8 cellular contexts compared by ENCODE assay signal in the genomic region with DNA sequence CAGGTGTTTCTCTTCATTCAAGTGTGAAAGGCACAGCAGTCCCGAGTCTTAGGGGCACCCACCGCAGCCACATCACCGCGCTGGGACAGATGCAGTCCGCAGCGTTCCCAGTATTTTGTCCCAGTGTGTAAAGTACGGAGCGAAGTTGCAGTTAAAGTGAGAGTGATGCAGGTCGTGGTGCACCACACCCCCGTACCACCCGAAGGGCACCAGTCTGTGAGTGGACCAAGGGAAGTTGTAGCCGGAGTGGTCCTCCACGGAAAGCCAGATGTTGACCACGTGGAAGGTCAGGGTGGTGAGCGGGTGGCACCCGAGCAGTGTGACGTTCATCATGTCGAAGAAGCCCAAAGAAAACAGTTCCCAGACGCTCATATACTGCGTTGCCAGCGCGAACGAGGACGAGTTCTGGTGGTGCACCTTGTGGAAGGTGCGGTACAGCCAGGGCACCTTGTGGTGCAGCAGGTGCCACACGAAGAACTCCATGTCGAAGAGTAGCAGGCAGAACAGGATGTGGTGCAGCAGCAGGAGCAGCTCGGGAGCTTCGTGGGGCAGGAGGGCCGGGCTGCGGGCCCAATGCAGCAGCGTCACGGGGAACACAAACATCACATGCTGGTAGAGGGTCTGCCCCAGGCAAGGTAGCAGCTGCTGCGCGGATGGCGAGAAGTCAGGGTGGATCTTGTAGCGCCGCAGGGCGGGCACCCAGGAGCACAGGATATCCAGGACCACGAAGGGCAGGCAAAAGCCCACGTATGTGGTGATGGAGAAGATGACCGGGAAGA. TPM values are rescaled to one million over a fixed set of nuclear protein-coding genes. Genes with fewer than 3 reads are reported as not detected.
A peak's percentile ranks its signal among the peaks of the same experiment; 100 is the strongest.
DNase-seq lines count a peak whose midpoint lies in the region; ATAC-seq lines count a peak whose summit lies in the region.

No MANE protein-coding gene starts in this region.

- H3K36me3 Mint-ChIP-seq in CD8-positive, alpha-beta memory T cell, result peaks cover 0 to 2% (median 0%) of the 10 kb centered on the region in 3 donors

- POLR2A ChIA-PET in CD8-positive, alpha-beta memory T cell (lab: Charles Lee), result interaction anchor here (0.5 to 1.0 kb wide), 2 partner anchors 9 to 326 kb away, joined by 4 read pairs; a partner anchor contains a TSS

- peak overlapping the region; percentile 45 for H3K4me2 ChIP-seq in Karpas-422 (ENCODE audit: low read depth, low read length, poor library complexity, severe bottlenecking)

- H3K27ac ChIP-seq in CD8-positive, alpha-beta memory T cell (ENCODE audit: low read depth, low read length), result no peak overlapping the region
- H3K27ac ChIP-seq in Karpas-422 (ENCODE audit: low read length), result no peak overlapping the region
- H3K27ac ChIP-seq in rectal smooth muscle tissue (ENCODE audit: low read depth, low read length), result no peak overlapping the region

- H3K27ac Mint-ChIP-seq in CD8-positive, alpha-beta memory T cell, result peak overlapping the region in 5 of 8 donors; percentile 25 to 89 (median 51)

- H4K20me1 ChIP-seq in Karpas-422 (ENCODE audit: insufficient read depth, low read depth, low read length), result no peaks in the 10 kb centered on the region

- peak; percentile 56 to 57 for ATAC-seq in left cardiac atrium
- ATAC-seq in HG03135 (IDR thresholded peaks at IDR 0.05; ENCODE audit: unreplicated experiment), result no peak
- ATAC-seq in HG03108 (IDR thresholded peaks at IDR 0.05; ENCODE audit: unreplicated experiment), result no peak

- H3K36me3 ChIP-seq in CD8-positive, alpha-beta memory T cell (ENCODE audit: insufficient read depth, low read length), result no peaks in the 10 kb centered on the region
- no peaks in the 10 kb centered on the region for H3K36me3 ChIP-seq in Karpas-422 (ENCODE audit: insufficient read depth, low read length)
- H3K36me3 ChIP-seq in rectal smooth muscle tissue (ENCODE audit: control insufficient read depth, insufficient read depth, low read length), result no peaks in the 10 kb centered on the region

- H3K27me3 Mint-ChIP-seq in CD8-positive, alpha-beta memory T cell, result peaks cover 19 to 48% of the 10 kb centered on the region in 2 donors

- H2AFZ ChIP-seq in Karpas-422 (ENCODE audit: low read length), result peak overlapping the region; percentile 67; the same call in 1 of the 2 replicates

- intact Hi-C loops in left cardiac atrium (cut with DNase I), result loop anchor here in 1 of 2 donors (10.0 kb wide), 1 partner anchor 372 kb away; no protein-coding TSS in a partner anchor

- H3K9ac ChIP-seq in Karpas-422 (ENCODE audit: low read length), result no peak overlapping the region
- peak overlapping the region; percentile 11 for H3K9ac ChIP-seq in rectal smooth muscle tissue (ENCODE audit: low read length)

- H3K9me2 ChIP-seq in Karpas-422 (replicated peaks; ENCODE audit: insufficient read depth, low read length), result no peaks in the 10 kb centered on the region

- peak overlapping the region; percentile 66 for H3K4me3 ChIP-seq in CD8-positive, alpha-beta memory T cell (ENCODE audit: low read length)
- peak overlapping the region; percentile 19; the same call in 1 of the 2 replicates for H3K4me3 ChIP-seq in Karpas-422 (ENCODE audit: low read length)
- H3K4me3 ChIP-seq in rectal smooth muscle tissue (ENCODE audit: low read length), result peak overlapping the region; percentile 81

- DNase-seq in CD8-positive, alpha-beta memory T cell, result peak; percentile 27 to 67 (median 59)
- DNase-seq in Karpas-422 (no peak), left cardiac atrium (no peak), OCI-M1 (lab: John Stamatoyannopoulos, UW) (no peak)
- peak; percentile 74 for DNase-seq in activated effector memory CD4-positive, alpha-beta T cell treated with anti-CD3 and anti-CD28 coated beads, Interleukin-2, amount 50 U/mL, for 16 hours

- H3K4me3 Mint-ChIP-seq in CD8-positive, alpha-beta memory T cell, result peak overlapping the region; percentile 79 to 91 (median 83)

- CTCF ChIA-PET in CD8-positive, alpha-beta memory T cell (lab: Charles Lee), result interaction anchor here (1.2 to 3.8 kb wide), 7 partner anchors 9 to 273 kb away, joined by 3 to 34 read pairs (median 6); a partner anchor contains a TSS

- H3K9me3 ChIP-seq in CD8-positive, alpha-beta memory T cell (ENCODE audit: low read length), result no peaks in the 10 kb centered on the region
- H3K9me3 ChIP-seq in Karpas-422 (ENCODE audit: low read length), result no peaks in the 10 kb centered on the region

- no peaks in the 10 kb centered on the region for H3K9me3 Mint-ChIP-seq in CD8-positive, alpha-beta memory T cell

- H3K4me1 Mint-ChIP-seq in CD8-positive, alpha-beta memory T cell, result peaks cover 10 to 15% (median 15%) of the 10 kb centered on the region in 3 donors

- H3K4me1 ChIP-seq in CD8-positive, alpha-beta memory T cell (ENCODE audit: insufficient read depth, low read length), result peaks cover 19% of the 10 kb centered on the region
- H3K4me1 ChIP-seq in Karpas-422 (ENCODE audit: low read length), result peaks cover 5% of the 10 kb centered on the region; the same call in 1 of the 2 replicates
- H3K4me1 ChIP-seq in rectal smooth muscle tissue (ENCODE audit: control insufficient read depth, insufficient read depth, low read length), result peaks cover 7% of the 10 kb centered on the region

- H3K79me2 ChIP-seq in Karpas-422 (ENCODE audit: low read length), result no peaks in the 10 kb centered on the region

- H3K27me3 ChIP-seq in CD8-positive, alpha-beta memory T cell (ENCODE audit: insufficient read depth, low read length, poor library complexity, severe bottlenecking), result peaks cover 19% of the 10 kb centered on the region
- H3K27me3 ChIP-seq in Karpas-422 (ENCODE audit: low read length), result no peaks in the 10 kb centered on the region
- peaks cover 11% of the 10 kb centered on the region for H3K27me3 ChIP-seq in rectal smooth muscle tissue (ENCODE audit: control insufficient read depth, insufficient read depth, low read length)

RNA-seq across cellular contexts. Expression of a gene that starts 0.5 kb away (rescaled TPM):
- not detected for total RNA-seq in CD8-positive, alpha-beta memory T cell
- 0.24 TPM for polyA plus RNA-seq in CD8-positive, alpha-beta memory T cell
- total RNA-seq in Karpas-422 (2014; rRNA removed; shearing (Covaris generic); ENCODE audit: low replicate concordance), result not detected in 2 replicates
- total RNA-seq in left cardiac atrium, result 1 to 10 TPM in 1 of 2 donors, under 1 TPM in 1; 0.44 to 1.2 TPM

RNA-seq across cellular contexts. Expression of a gene that starts 45.0 kb away (rescaled TPM):
- total RNA-seq in CD8-positive, alpha-beta memory T cell, result 10 to 100 TPM; 22.9 to 23.9 TPM
- 98.0 TPM for polyA plus RNA-seq in CD8-positive, alpha-beta memory T cell
- total RNA-seq in Karpas-422 (2014; rRNA removed; shearing (Covaris generic); ENCODE audit: low replicate concordance), result 14.5 and 20.9 TPM in 2 replicates
- total RNA-seq in left cardiac atrium, result 10 to 100 TPM; 35.8 to 45.7 TPM

Comparison
In these comparisons a context has a peak if more than half of its experiments do, and no peak if none do; other contexts are left out.
1. DNase-seq: peak in CD8-positive, alpha-beta memory T cell (5 of 5) and activated effector memory CD4-positive, alpha-beta T cell treated with anti-CD3 and anti-CD28 coated beads, Interleukin-2, amount 50 U/mL, for 16 hours (single experiment); none in Karpas-422 (single experiment), left cardiac atrium (single experiment) and OCI-M1 (single experiment).
2. H3K4me3 ChIP-seq: peak in every context shown above with its lines; median percentile 81 in rectal smooth muscle tissue; 66 in CD8-positive, alpha-beta memory T cell; 19 in Karpas-422.
3. ATAC-seq: peak in left cardiac atrium (2 of 2); none in HG03135 (single experiment) and HG03108 (single experiment).